In the genomic region with DNA sequence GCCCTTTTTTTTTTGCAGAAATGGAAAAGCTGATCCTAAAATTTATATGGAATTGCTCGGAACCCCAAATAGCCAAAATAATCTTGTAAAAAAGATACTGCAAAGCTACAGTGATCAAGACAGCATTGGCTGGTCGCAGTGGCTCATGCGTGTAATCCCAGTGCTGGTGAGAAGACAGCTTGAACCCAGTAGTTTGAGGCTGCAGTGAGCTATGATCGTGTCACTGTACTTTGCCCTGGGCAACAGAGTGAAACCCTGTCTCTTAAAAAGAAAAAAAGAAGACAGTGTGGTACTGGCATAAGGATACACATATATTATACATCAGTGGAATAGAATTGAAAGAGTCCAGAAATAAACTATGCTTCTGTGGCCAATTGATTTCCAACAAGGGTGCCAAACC, we compare ENCODE assay signal across 1 cellular context.
TF ChIP-seq lines count a peak whose summit lies in the region.

No MANE protein-coding gene starts in this region.

TF ChIP-seq in K562, 482 proteins besides CTCF, POLR2A, EP300 and RAD21:
- no peak for TF ChIP-seq RNF219 (CRISPR knock-in tag; IDR thresholded peaks at IDR 0.05)
